Comparison of ENCODE assay signal across 15 cellular contexts in genomic region chr7:116355423-116355765, GRCh38.
DNase-seq lines count a peak whose midpoint lies in the region; ATAC-seq and TF ChIP-seq lines count a peak whose summit lies in the region.
"Had no signal": no experiment of that assay in that cellular context is flagged by ENCODE, and none has a peak within 500 bp of the region (broad histone marks: within the 10 kb centered on the region; RNA-seq: fewer than 3 reads in every experiment).

No MANE protein-coding gene starts in this region.

- H3K9me3 ChIP-seq in SJCRH30 (replicated peaks), result no peaks in the 10 kb centered on the region

- H3K9me3 Mint-ChIP-seq in progenitor cell of endocrine pancreas (ENCODE audit: low read depth), result no peaks in the 10 kb centered on the region
- H3K9me3 Mint-ChIP-seq: naive B cell had no signal

- H3K27me3 Mint-ChIP-seq in progenitor cell of endocrine pancreas, result no peaks in the 10 kb centered on the region

- no peaks in the 10 kb centered on the region for H3K36me3 Mint-ChIP-seq in progenitor cell of endocrine pancreas (ENCODE audit: insufficient read depth)
- H3K36me3 Mint-ChIP-seq: naive B cell had no signal

- H3K27ac ChIP-seq in ACC112 (ENCODE audit: low read depth, low read length) (peak overlapping the region; percentile 92), SJCRH30 (peak overlapping the region; percentile 55)

- no peak overlapping the region for H2AFZ ChIP-seq in ACC112 (ENCODE audit: low read length, unreplicated experiment)

- peaks cover 49% of the 10 kb centered on the region for H3K4me1 ChIP-seq in ACC112 (ENCODE audit: control insufficient read depth, insufficient read depth, low read length, unreplicated experiment)
- peaks cover 43% of the 10 kb centered on the region for H3K4me1 ChIP-seq in SJCRH30

- TF ChIP-seq CTCF in fibroblast of pulmonary artery (IDR thresholded peaks at IDR 0.05; ENCODE audit: low read length, missing control alignments) (no peak), progenitor cell of endocrine pancreas (IDR thresholded peaks at IDR 0.05; ENCODE audit: unreplicated experiment) (no peak)

- H3K4me3 ChIP-seq in ACC112 (ENCODE audit: low read depth, low read length), result peak overlapping the region; percentile 61
- peak overlapping the region; percentile 35 for H3K4me3 ChIP-seq in SJCRH30
- peak overlapping the region; percentile 21 for H3K4me3 ChIP-seq in fibroblast of pulmonary artery (replicated peaks; ENCODE audit: low read depth, low read length)

- H3K27me3 ChIP-seq in ACC112 (ENCODE audit: insufficient read depth, low read length) (no peaks in the 10 kb centered on the region), SJCRH30 (no peaks in the 10 kb centered on the region)

- peak overlapping the region; percentile 29 for H3K27ac Mint-ChIP-seq in progenitor cell of endocrine pancreas
- H3K27ac Mint-ChIP-seq: B cell, naive B cell had no signal

- DNase-seq in SJCRH30, result no peak
- no peak for DNase-seq in fibroblast of pulmonary artery (ENCODE audit: low read depth)
- no peak for DNase-seq in progenitor cell of endocrine pancreas (ENCODE audit: low spot score, unreplicated experiment)
- DNase-seq in NCI-H2029 treated with DMSO at 0.1 percent for 48 hours (lab: John Stamatoyannopoulos, UW), result no peak
- no peak for DNase-seq in activated CD4-positive, alpha-beta T cell treated with anti-CD3 and anti-CD28 coated beads for 1 hour
- DNase-seq in activated T-cell treated with anti-CD3 and anti-CD28 coated beads, Interleukin-2, amount 50 U/mL, for 1 hour, result no peak
- DNase-seq: activated CD4-positive, alpha-beta T cell treated with anti-CD3 and anti-CD28 coated beads for 4 hours; activated effector memory CD4-positive, alpha-beta T cell treated with anti-CD3 and anti-CD28 coated beads, Interleukin-2, amount 50 U/mL, for 16 hours; MV-4-11; naive B cell; NCI-H69; stimulated activated CD4-positive, alpha-beta T cell treated with anti-CD3 and anti-CD28 coated beads, Interleukin-2, amount 100 ng/mL, for 24 hours had no signal

- no peak for ATAC-seq in HG03378 (IDR thresholded peaks at IDR 0.05; ENCODE audit: unreplicated experiment)

- H3K4me3 Mint-ChIP-seq in progenitor cell of endocrine pancreas (ENCODE audit: low read depth), result no peak overlapping the region
- H3K4me3 Mint-ChIP-seq: B cell, naive B cell had no signal

- H3K4me1 Mint-ChIP-seq in progenitor cell of endocrine pancreas (ENCODE audit: low read depth), result peaks cover 17% of the 10 kb centered on the region
- H3K4me1 Mint-ChIP-seq: B cell, naive B cell had no signal

- H3K79me2 ChIP-seq in ACC112 (ENCODE audit: control insufficient read depth, insufficient read depth, low read length, unreplicated experiment), result no peaks in the 10 kb centered on the region

- no peaks in the 10 kb centered on the region for H3K36me3 ChIP-seq in ACC112 (ENCODE audit: insufficient read depth, low read length)
- H3K36me3 ChIP-seq in SJCRH30, result no peaks in the 10 kb centered on the region
